13 cellular contexts compared by ENCODE assay signal in genomic region chr19:17113127-17113785, GRCh38. TPM values are rescaled to one million over a fixed set of nuclear protein-coding genes. Genes with fewer than 3 reads are reported as not detected.
DNase-seq lines count a peak whose midpoint lies in the region; ATAC-seq lines count a peak whose summit lies in the region.
"Had no signal": no experiment of that assay in that cellular context is flagged by ENCODE, and none has a peak within 500 bp of the region (broad histone marks: within the 10 kb centered on the region; RNA-seq: fewer than 3 reads in every experiment).

No MANE protein-coding gene starts in this region.

- H3K9me3 Mint-ChIP-seq in activated CD4-positive, alpha-beta T cell treated with anti-CD3 and anti-CD28 coated beads, Interleukin-2, amount 10 ng/mL, durations not matched to agents 24 days and 14 days: no peaks in the 10 kb centered on the region
- H3K9me3 Mint-ChIP-seq in T-cell: no peaks in the 10 kb centered on the region
- H3K9me3 Mint-ChIP-seq: activated T-cell treated with anti-CD3 and anti-CD28 coated beads, Interleukin-2, amount 50 U/mL, for 4 hours had no signal

- DNase-seq in activated CD4-positive, alpha-beta T cell treated with anti-CD3 and anti-CD28 coated beads, Interleukin-2, amount 10 ng/mL, durations not matched to agents 24 days and 14 days: no peak
- DNase-seq in activated CD4-positive, alpha-beta T cell treated with anti-CD3 and anti-CD28 coated beads for 4 hours: no peak
- DNase-seq in T-cell (no peak), left lobe of liver (ENCODE audit: low spot score) (no peak), putamen (ENCODE audit: low spot score) (no peak), NCI-H510A (lab: John Stamatoyannopoulos, UW) (no peak)
- DNase-seq: 8988T; activated T-cell treated with anti-CD3 and anti-CD28 coated beads, Interleukin-2, amount 50 U/mL, for 4 hours; small intestine had no signal

- intact Hi-C loops in activated CD4-positive, alpha-beta T cell treated with anti-CD3 and anti-CD28 coated beads, Interleukin-2, amount 10 ng/mL, durations not matched to agents 24 days and 14 days (cut with micrococcal nuclease): no loop called here

- no peak overlapping the region for H3K4me3 Mint-ChIP-seq in activated CD4-positive, alpha-beta T cell treated with anti-CD3 and anti-CD28 coated beads, Interleukin-2, amount 10 ng/mL, durations not matched to agents 24 days and 14 days
- no peak overlapping the region for H3K4me3 Mint-ChIP-seq in T-cell
- H3K4me3 Mint-ChIP-seq: activated T-cell treated with anti-CD3 and anti-CD28 coated beads, Interleukin-2, amount 50 U/mL, for 4 hours had no signal

- H3K27ac Mint-ChIP-seq in activated CD4-positive, alpha-beta T cell treated with anti-CD3 and anti-CD28 coated beads, Interleukin-2, amount 10 ng/mL, durations not matched to agents 24 days and 14 days: peak overlapping the region; percentile 34
- H3K27ac Mint-ChIP-seq in T-cell: peak overlapping the region; percentile 37 to 39

- CTCF ChIA-PET in T-cell (lab: Charles Lee): no interaction called here

- H3K4me1 Mint-ChIP-seq in activated CD4-positive, alpha-beta T cell treated with anti-CD3 and anti-CD28 coated beads, Interleukin-2, amount 10 ng/mL, durations not matched to agents 24 days and 14 days: peaks cover 23% of the 10 kb centered on the region
- H3K4me1 Mint-ChIP-seq in T-cell: peaks cover 37 to 43% (median 37%) of the 10 kb centered on the region in 3 donors

- H3K27me3 Mint-ChIP-seq in activated CD4-positive, alpha-beta T cell treated with anti-CD3 and anti-CD28 coated beads, Interleukin-2, amount 10 ng/mL, durations not matched to agents 24 days and 14 days: no peaks in the 10 kb centered on the region
- H3K27me3 Mint-ChIP-seq in T-cell: no peaks in the 10 kb centered on the region

- ATAC-seq in T-cell (replicated peaks in 1 of 4): no peak
- peak; percentile 62 for ATAC-seq in left lobe of liver
- ATAC-seq in GM18498 (IDR thresholded peaks at IDR 0.05; ENCODE audit: unreplicated experiment): no peak
- ATAC-seq: activated T-cell treated with anti-CD3 and anti-CD28 coated beads, Interleukin-2, amount 50 U/mL, for 4 hours had no signal

- POLR2A ChIA-PET in T-cell (lab: Charles Lee): no interaction called here

- no peak overlapping the region for H3K4me3 ChIP-seq in skin epidermis
- H3K4me3 ChIP-seq: SK-N-MC, suprapubic skin had no signal

- peak overlapping the region in 13 of 21 experiments; percentile 8 to 69 (median 32) for H3K27ac ChIP-seq in skin epidermis
- H3K27ac ChIP-seq: SK-N-MC, suprapubic skin had no signal

- peaks cover 42% of the 10 kb centered on the region for H3K36me3 Mint-ChIP-seq in activated CD4-positive, alpha-beta T cell treated with anti-CD3 and anti-CD28 coated beads, Interleukin-2, amount 10 ng/mL, durations not matched to agents 24 days and 14 days (ENCODE audit: low read depth)
- peaks cover 29% of the 10 kb centered on the region for H3K36me3 Mint-ChIP-seq in T-cell

RNA-seq across cellular contexts. Expression of gene MYO9B, which starts 37.7 kb away (rescaled TPM):
- 120 TPM in 2 replicates for total RNA-seq in activated CD4-positive, alpha-beta T cell treated with anti-CD3 and anti-CD28 coated beads, Interleukin-2, amount 10 ng/mL, durations not matched to agents 24 days and 14 days
- total RNA-seq in T-cell (100 to 1,000 TPM; 185 to 220 (median 202) TPM), left lobe of liver (28.9 TPM)

RNA-seq across cellular contexts. Expression of gene HAUS8, which starts 38.0 kb away (rescaled TPM):
- 32.5 and 35.0 TPM in 2 replicates for total RNA-seq in activated CD4-positive, alpha-beta T cell treated with anti-CD3 and anti-CD28 coated beads, Interleukin-2, amount 10 ng/mL, durations not matched to agents 24 days and 14 days
- total RNA-seq in T-cell: 10 to 100 TPM; 16.6 to 20.4 (median 19.3) TPM
- total RNA-seq in left lobe of liver: 5.1 TPM
